Comparison of ENCODE assay signal across 20 cellular contexts in genomic region chr11:11426226-11426915, GRCh38.
DNase-seq lines count a peak whose midpoint lies in the region; ATAC-seq and TF ChIP-seq lines count a peak whose summit lies in the region.
"Had no signal": no experiment of that assay in that cellular context is flagged by ENCODE, and none has a peak within 500 bp of the region (broad histone marks: within the 10 kb centered on the region; RNA-seq: fewer than 3 reads in every experiment).

No MANE protein-coding gene starts in this region.

- 79 to 86% methylated on average over 3 to 4 of the region's 4 CpGs for WGBS in endodermal cell (ENCODE audit: insufficient coverage in 1 of 2, insufficient read length in 1 of 2), 2 experiments
- WGBS in suprapubic skin = 58% methylated on average over 4 of the region's 4 CpGs

- no peak for TF ChIP-seq EP300 in suprapubic skin (IDR thresholded peaks at IDR 0.05)

- H3K36me3 ChIP-seq in endodermal cell (ENCODE audit: control insufficient read depth, insufficient read depth, low read length) (no peaks in the 10 kb centered on the region), mucosa of descending colon (ENCODE audit: low read depth) (no peaks in the 10 kb centered on the region), suprapubic skin (no peaks in the 10 kb centered on the region)
- H3K36me3 ChIP-seq: cardiac muscle cell had no signal

- H3K27ac ChIP-seq in endodermal cell (ENCODE audit: low read depth, low read length) (peak overlapping the region; percentile 64), suprapubic skin (no peak overlapping the region)
- H3K27ac ChIP-seq: cardiac muscle cell had no signal

- DNase-seq in AG10803 (ENCODE audit: low read depth) (peak; percentile 25), HFFc6 (peak; percentile 28), endodermal cell (no peak), mucosa of descending colon (no peak), suprapubic skin (ENCODE audit: low spot score in 2 of 2) (no peak), HK-2 (ENCODE audit: unreplicated experiment) (no peak)
- no peak for DNase-seq in stimulated activated naive CD8-positive, alpha-beta T cell treated with anti-CD3 and anti-CD28 coated beads, Interleukin-15, Interleukin-2, amounts not matched to agents 100 U/mL and 50 U/mL, for 24 hours
- DNase-seq: activated CD4-positive, alpha-beta T cell treated with anti-CD3 and anti-CD28 coated beads, Interleukin-2, amount 10 ng/mL, durations not matched to agents 7 days and 5 days; activated CD8-positive, alpha-beta memory T cell treated with anti-CD3 and anti-CD28 coated beads, Interleukin-2, amount 50 U/mL, for 4 hours; activated effector memory CD4-positive, alpha-beta T cell treated with anti-CD3 and anti-CD28 coated beads, Interleukin-2, amount 50 U/mL, for 16 hours; heart left ventricle; natural killer cell; NCI-H187; stimulated activated CD8-positive, alpha-beta memory T cell treated with anti-CD3 and anti-CD28 coated beads, Interleukin-4, amount 100 ng/mL, for 48 hours; SW 1271 had no signal

- no peak overlapping the region for H3K9ac ChIP-seq in endodermal cell (ENCODE audit: extremely low read depth, low read length, poor library complexity, severe bottlenecking)

- H3K9me3 Mint-ChIP-seq in HFFc6 (no peaks in the 10 kb centered on the region), endodermal cell (no peaks in the 10 kb centered on the region)
- H3K9me3 Mint-ChIP-seq: activated CD4-positive, alpha-beta T cell treated with anti-CD3 and anti-CD28 coated beads, Interleukin-2, amount 10 ng/mL, durations not matched to agents 7 days and 5 days; natural killer cell had no signal

- H3K27me3 ChIP-seq in endodermal cell (ENCODE audit: control insufficient read depth, insufficient read depth, low read length, poor library complexity, severe bottlenecking) = no peaks in the 10 kb centered on the region
- no peaks in the 10 kb centered on the region for H3K27me3 ChIP-seq in suprapubic skin

- H3K27me3 Mint-ChIP-seq in HFFc6 (ENCODE audit: insufficient read depth) (no peaks in the 10 kb centered on the region; the same call in none of the 2 replicates), endodermal cell (ENCODE audit: insufficient read depth) (peaks cover 7% of the 10 kb centered on the region)
- H3K27me3 Mint-ChIP-seq: activated CD4-positive, alpha-beta T cell treated with anti-CD3 and anti-CD28 coated beads, Interleukin-2, amount 10 ng/mL, durations not matched to agents 7 days and 5 days had no signal

- TF ChIP-seq POLR2A in suprapubic skin (IDR thresholded peaks at IDR 0.05) = no peak

- H3K4me1 Mint-ChIP-seq in HFFc6 (ENCODE audit: low read depth) (peaks cover 51% of the 10 kb centered on the region), endodermal cell (peaks cover 15% of the 10 kb centered on the region)
- H3K4me1 Mint-ChIP-seq: activated CD4-positive, alpha-beta T cell treated with anti-CD3 and anti-CD28 coated beads, Interleukin-2, amount 10 ng/mL, durations not matched to agents 7 days and 5 days; CD14-positive monocyte; natural killer cell had no signal

- H3K9me3 ChIP-seq in endodermal cell (ENCODE audit: control insufficient read depth, low read length) (no peaks in the 10 kb centered on the region), mucosa of descending colon (no peaks in the 10 kb centered on the region), suprapubic skin (no peaks in the 10 kb centered on the region)
- H3K9me3 ChIP-seq: heart left ventricle had no signal

- no peak overlapping the region for H3K4me3 ChIP-seq in AG10803 (ENCODE audit: low read length)
- no peak overlapping the region for H3K4me3 ChIP-seq in endodermal cell (ENCODE audit: low read length)
- H3K4me3 ChIP-seq in mucosa of descending colon = no peak overlapping the region
- no peak overlapping the region for H3K4me3 ChIP-seq in suprapubic skin
- H3K4me3 ChIP-seq: cardiac muscle cell, heart left ventricle had no signal

- peaks cover 3% of the 10 kb centered on the region for H3K4me1 ChIP-seq in endodermal cell (ENCODE audit: control insufficient read depth, insufficient read depth, low read length)
- no peaks in the 10 kb centered on the region for H3K4me1 ChIP-seq in mucosa of descending colon (ENCODE audit: low read depth)
- peaks cover 17% of the 10 kb centered on the region for H3K4me1 ChIP-seq in suprapubic skin

- peak overlapping the region; percentile 56 for H3K4me3 Mint-ChIP-seq in HFFc6
- no peak overlapping the region for H3K4me3 Mint-ChIP-seq in endodermal cell
- H3K4me3 Mint-ChIP-seq: activated CD4-positive, alpha-beta T cell treated with anti-CD3 and anti-CD28 coated beads, Interleukin-2, amount 10 ng/mL, durations not matched to agents 7 days and 5 days; CD14-positive monocyte; natural killer cell had no signal

- intact Hi-C loops in mucosa of descending colon (cut with DNase I, micrococcal nuclease) = no loop called here

- H3K27ac Mint-ChIP-seq in HFFc6 = peak overlapping the region; percentile 91
- H3K27ac Mint-ChIP-seq in endodermal cell = no peak overlapping the region
- H3K27ac Mint-ChIP-seq: activated CD4-positive, alpha-beta T cell treated with anti-CD3 and anti-CD28 coated beads, Interleukin-2, amount 10 ng/mL, durations not matched to agents 7 days and 5 days; CD14-positive monocyte; natural killer cell; progenitor cell of endocrine pancreas had no signal

- TF ChIP-seq CTCF in AG10803 (conservative IDR thresholded peaks at IDR 0.05; ENCODE audit: low read length) (no peak), HFFc6 (IDR thresholded peaks at IDR 0.05) (no peak), endodermal cell (conservative IDR thresholded peaks at IDR 0.05) (no peak), mucosa of descending colon (IDR thresholded peaks at IDR 0.05) (no peak), suprapubic skin (IDR thresholded peaks at IDR 0.05) (no peak)

- ATAC-seq in mucosa of descending colon (peak; percentile 78), GM19395 (IDR thresholded peaks at IDR 0.05; ENCODE audit: unreplicated experiment) (no peak)
- ATAC-seq in stimulated activated naive CD8-positive, alpha-beta T cell treated with anti-CD3 and anti-CD28 coated beads, Interleukin-15, Interleukin-2, amounts not matched to agents 100 U/mL and 50 U/mL, for 24 hours = no peak
- ATAC-seq: esophagus mucosa, natural killer cell had no signal

- no peaks in the 10 kb centered on the region for H3K36me3 Mint-ChIP-seq in HFFc6 (ENCODE audit: low read depth)
- H3K36me3 Mint-ChIP-seq in endodermal cell (ENCODE audit: low read depth) = no peaks in the 10 kb centered on the region
- H3K36me3 Mint-ChIP-seq: CD14-positive monocyte, natural killer cell had no signal

Comparison
In these comparisons a context has a peak if more than half of its experiments do, and no peak if none do; other contexts are left out.
1. DNase-seq: peak in AG10803 (single experiment) and HFFc6 (single experiment); none in endodermal cell (single experiment), mucosa of descending colon (0 of 3), stimulated activated naive CD8-positive, alpha-beta T cell treated with anti-CD3 and anti-CD28 coated beads, Interleukin-15, Interleukin-2, amounts not matched to agents 100 U/mL and 50 U/mL, for 24 hours (single experiment), suprapubic skin (0 of 2) and HK-2 (single experiment).